Comparison of ENCODE assay signal across 7 cellular contexts in genomic region chr9:121741919-121742283, GRCh38.
DNase-seq lines count a peak whose midpoint lies in the region; ATAC-seq, FAIRE-seq and TF ChIP-seq lines count a peak whose summit lies in the region.
"Not testable (repeated sequence)": the region's sequence is repeated elsewhere in the genome, so short reads cannot be mapped to it uniquely, and the experiment has no call there.

No MANE protein-coding gene starts in this region.

- CTCF ChIA-PET in PC-9 (lab: Charles Lee) = not testable (repeated sequence)

- H3K27ac Mint-ChIP-seq in GM23338 = not testable (repeated sequence)
- peak overlapping the region; percentile 63 for H3K27ac Mint-ChIP-seq in neural crest cell (ENCODE audit: unreplicated experiment)

- not testable (repeated sequence) for H2AFZ ChIP-seq in GM23338, PC-9

- H3K79me2 ChIP-seq in GM23338 (replicated peaks; ENCODE audit: insufficient read depth) = peaks cover 79% of the 10 kb centered on the region
- H3K79me2 ChIP-seq in PC-9 (ENCODE audit: low read depth) = peaks cover 53% of the 10 kb centered on the region

- H3K4me1 Mint-ChIP-seq in GM23338 (peaks cover 62% of the 10 kb centered on the region), neural crest cell (peaks cover 51% of the 10 kb centered on the region)

- H3K4me2 ChIP-seq in GM23338 (peak overlapping the region; percentile 62; the same call in 1 of the 2 replicates), PC-9 (peak overlapping the region; percentile 78; the same call in 1 of the 2 replicates)

- H3K9me2 ChIP-seq in GM23338 (ENCODE audit: insufficient read depth); PC-9 (ENCODE audit: insufficient read depth): not testable (repeated sequence)

- not testable (repeated sequence) for H3K4me3 Mint-ChIP-seq in GM23338, neural crest cell

- peaks cover 11% of the 10 kb centered on the region for H3K27me3 Mint-ChIP-seq in GM23338 (ENCODE audit: insufficient read depth, low read depth, poor library complexity)
- H3K27me3 Mint-ChIP-seq in neural crest cell (ENCODE audit: low read depth) = not testable (repeated sequence)

- not testable (repeated sequence) for ATAC-seq in GM23338, body of pancreas

- not testable (repeated sequence) for H3K36me3 ChIP-seq in GM23338 (ENCODE audit: insufficient read depth); PC-9 (ENCODE audit: low read depth); body of pancreas (replicated peaks in 1 of 2; ENCODE audit: insufficient read depth in 1 of 2, low read depth in 2 of 2); kidney (ENCODE audit: control insufficient read depth in 1 of 2, insufficient read depth in 2 of 2, low read length in 2 of 2); suprapubic skin

- not testable (repeated sequence) for TF ChIP-seq POLR2A in body of pancreas (IDR thresholded peaks at IDR 0.05); suprapubic skin (IDR thresholded peaks at IDR 0.05)

- H3K27ac ChIP-seq in GM23338 (ENCODE audit: low read depth) (peak overlapping the region; percentile 84; the same call in 1 of the 2 replicates), PC-9 (peak overlapping the region; percentile 72), body of pancreas (peak overlapping the region in 3 of 4 donors; percentile 77 to 85 (median 82)), epithelial cell of prostate (peak overlapping the region; percentile 61), kidney (ENCODE audit: low read depth in 2 of 2, low read length in 2 of 2) (peak overlapping the region; percentile 93 to 98), suprapubic skin (peak overlapping the region; percentile 17)

- not testable (repeated sequence) for TF ChIP-seq EP300 in suprapubic skin (IDR thresholded peaks at IDR 0.05)

- TF ChIP-seq CTCF in GM23338 (conservative IDR thresholded peaks at IDR 0.05; ENCODE audit: low read depth in 2 of 2); PC-9 (conservative IDR thresholded peaks at IDR 0.05); body of pancreas (IDR thresholded peaks at IDR 0.05); kidney (IDR thresholded peaks at IDR 0.05; ENCODE audit: borderline replicate concordance, extremely low read depth, insufficient read depth); neural crest cell (conservative IDR thresholded peaks at IDR 0.05); suprapubic skin (IDR thresholded peaks at IDR 0.05): not testable (repeated sequence)

- 45 to 53% methylated on average over 3 to 4 of the region's 4 CpGs for WGBS in body of pancreas, 2 donors
- WGBS in suprapubic skin = 80% methylated on average over 3 of the region's 4 CpGs

- H3K4me3 ChIP-seq in GM23338; PC-9; body of pancreas; kidney (ENCODE audit: low read length in 2 of 2); suprapubic skin: not testable (repeated sequence)

- H3K4me1 ChIP-seq in GM23338 (ENCODE audit: insufficient read depth) = peaks cover 50% of the 10 kb centered on the region
- peaks cover 70% of the 10 kb centered on the region for H3K4me1 ChIP-seq in PC-9 (replicated peaks; ENCODE audit: insufficient read depth)
- peaks cover 95% of the 10 kb centered on the region for H3K4me1 ChIP-seq in body of pancreas
- peaks cover 56 to 91% of the 10 kb centered on the region in 2 donors for H3K4me1 ChIP-seq in kidney (ENCODE audit: control insufficient read depth in 1 of 2, insufficient read depth in 1 of 2, low read depth in 1 of 2, low read length in 2 of 2)
- H3K4me1 ChIP-seq in suprapubic skin = peaks cover 81% of the 10 kb centered on the region

- H3K36me3 Mint-ChIP-seq in GM23338 (ENCODE audit: low read depth); neural crest cell (ENCODE audit: low read depth): not testable (repeated sequence)

- H3K9me3 ChIP-seq in PC-9 (ENCODE audit: insufficient read depth, low read depth); body of pancreas; kidney (ENCODE audit: control insufficient read depth in 1 of 2, low read length in 2 of 2); suprapubic skin: not testable (repeated sequence)

- not testable (repeated sequence) for H3K9me3 Mint-ChIP-seq in GM23338, neural crest cell

- H3K27me3 ChIP-seq in GM23338 (ENCODE audit: insufficient read depth); PC-9 (ENCODE audit: insufficient read depth, low read depth); body of pancreas; suprapubic skin: not testable (repeated sequence)

- H3F3A ChIP-seq in GM23338 (replicated peaks; ENCODE audit: low read depth) = not testable (repeated sequence)
- peaks cover 21% of the 10 kb centered on the region; the same call in 1 of the 2 replicates for H3F3A ChIP-seq in PC-9 (ENCODE audit: insufficient read depth, low read depth)

- peak overlapping the region in 1 of 2 donors; percentile 5 for H3K9ac ChIP-seq in kidney (ENCODE audit: low read length in 2 of 2)

- POLR2A ChIA-PET in PC-9 (lab: Charles Lee; ENCODE audit: unreplicated experiment) = not testable (repeated sequence)

- peaks cover 20% of the 10 kb centered on the region for H4K20me1 ChIP-seq in GM23338 (replicated peaks; ENCODE audit: insufficient read depth)
- peaks cover 25% of the 10 kb centered on the region for H4K20me1 ChIP-seq in PC-9 (ENCODE audit: insufficient read depth)

- not testable (repeated sequence) for BruUV-seq in PC-9 (replicated peaks; lab: Mats Ljungman, UMichigan)

- not testable (repeated sequence) for FAIRE-seq in kidney (lab: Jason Lieb, UNC)

- intact Hi-C loops in PC-9 (cut with micrococcal nuclease; ENCODE audit: unreplicated experiment) = loop anchor here (2.0 kb wide), 2 partner anchors 21 to 43 kb away; no protein-coding TSS in a partner anchor
- intact Hi-C loops in body of pancreas (cut with DNase I); kidney (cut with DNase I): not testable (repeated sequence)

- DNase-seq in GM23338 (ENCODE audit: low spot score); body of pancreas; epithelial cell of prostate (ENCODE audit: low read depth, low spot score); kidney; neural crest cell (ENCODE audit: low read depth, low spot score); suprapubic skin (ENCODE audit: low spot score in 2 of 2): not testable (repeated sequence)
- peak; percentile 58 to 65 for DNase-seq in PC-9

Comparison
In these comparisons a context has a peak if more than half of its experiments do, and no peak if none do; other contexts are left out.
1. H3K27ac ChIP-seq: peak in every context shown above with its lines; median percentile 96 in kidney; 84 in GM23338; 82 in body of pancreas; 72 in PC-9; 61 in epithelial cell of prostate; 17 in suprapubic skin.